21 cellular contexts compared by ENCODE assay signal in genomic region chr2:206521612-206522011, GRCh38.
A peak's percentile ranks its signal among the peaks of the same experiment; 100 is the strongest.
DNase-seq lines count a peak whose midpoint lies in the region; ATAC-seq, FAIRE-seq and TF ChIP-seq lines count a peak whose summit lies in the region.
"Had no signal": no experiment of that assay in that cellular context is flagged by ENCODE, and none has a peak within 500 bp of the region (broad histone marks: within the 10 kb centered on the region; RNA-seq: fewer than 3 reads in every experiment).

No MANE protein-coding gene starts in this region.

- H3K9me3 ChIP-seq in BLaER1 treated with 17β-estradiol and CSF1 and Interleukin-3, amounts not matched to agents 10 nM and 100 nM (replicated peaks in 1 of 11): no peaks in the 10 kb centered on the region
- H3K9me3 ChIP-seq: SJSA1 had no signal

- no peaks in the 10 kb centered on the region for H3K4me1 Mint-ChIP-seq in activated T-helper 17 cell treated with anti-CD3 and anti-CD28 coated beads, Interleukin-2, amount 50 U/mL, for 72 hours
- H3K4me1 Mint-ChIP-seq: IgD-negative memory B cell had no signal

- no peaks in the 10 kb centered on the region for H3K36me3 ChIP-seq in BLaER1 treated with 17β-estradiol and CSF1 and Interleukin-3, amounts not matched to agents 10 nM and 100 nM
- H3K36me3 ChIP-seq: SJSA1 had no signal

- peaks cover 0 to 11% (median 6%) of the 10 kb centered on the region in 10 experiments; a peak in 11 of 20 replicates for H3K4me1 ChIP-seq in BLaER1 treated with 17β-estradiol and CSF1 and Interleukin-3, amounts not matched to agents 10 nM and 100 nM
- H3K4me1 ChIP-seq: SJSA1 had no signal

- no peaks in the 10 kb centered on the region for H3K27me3 ChIP-seq in BLaER1 treated with 17β-estradiol and CSF1 and Interleukin-3, amounts not matched to agents 10 nM and 100 nM
- H3K27me3 ChIP-seq: SJSA1 had no signal

- no peak overlapping the region for H3K4me3 ChIP-seq in BLaER1 treated with 17β-estradiol and CSF1 and Interleukin-3, amounts not matched to agents 10 nM and 100 nM
- H3K4me3 ChIP-seq: GM23248, SJSA1 had no signal

- no peaks in the 10 kb centered on the region for H4K20me1 ChIP-seq in BLaER1 treated with 17β-estradiol and CSF1 and Interleukin-3, amounts not matched to agents 10 nM and 100 nM

- no peak overlapping the region for H3K27ac Mint-ChIP-seq in activated T-helper 17 cell treated with anti-CD3 and anti-CD28 coated beads, Interleukin-2, amount 50 U/mL, for 72 hours
- H3K27ac Mint-ChIP-seq: IgD-negative memory B cell had no signal

- H3K9ac ChIP-seq in BLaER1 treated with 17β-estradiol and CSF1 and Interleukin-3, amounts not matched to agents 10 nM and 100 nM: no peak overlapping the region
- H3K9ac ChIP-seq: GM23248 had no signal

- no peak for TF ChIP-seq POLR2A in GM12892 (IDR thresholded peaks at IDR 0.05; ENCODE audit: low read depth, low read length)

- DNase-seq in GM12892 (ENCODE audit: insufficient read length) (no peak), glomerular endothelial cell (ENCODE audit: extremely low read depth, low read depth, low spot score) (peak; percentile 16), NCI-H1105 treated with DMSO at 0.1 percent for 48 hours (lab: John Stamatoyannopoulos, UW) (no peak), cerebellar nuclear complex (lab: John Stamatoyannopoulos, UW) (no peak)
- DNase-seq: ACHN, GM23248, HCEC 1CT, NCI-H187, NCI-H2107, NCI-H2227 treated with DMSO at 0.1 percent for 48 hours, NCI-H510A treated with DMSO at 0.1 percent for 48 hours had no signal

- H3K27me3 Mint-ChIP-seq in activated T-helper 17 cell treated with anti-CD3 and anti-CD28 coated beads, Interleukin-2, amount 50 U/mL, for 72 hours: peaks cover 3% of the 10 kb centered on the region

- no peak overlapping the region for H3K4me3 Mint-ChIP-seq in activated T-helper 17 cell treated with anti-CD3 and anti-CD28 coated beads, Interleukin-2, amount 50 U/mL, for 72 hours
- H3K4me3 Mint-ChIP-seq: IgD-negative memory B cell had no signal

- peak; percentile 76 for FAIRE-seq in GM12892 (lab: Jason Lieb, UNC)
- FAIRE-seq: D721Med, HTR-8/SVneo had no signal

- ATAC-seq in activated T-helper 17 cell treated with anti-CD3 and anti-CD28 coated beads, Interleukin-2, amount 50 U/mL, for 72 hours (replicated peaks): peak; percentile 73
- ATAC-seq in HG02759 (IDR thresholded peaks at IDR 0.05; ENCODE audit: unreplicated experiment): no peak
- ATAC-seq: Panc1 had no signal

- H3K9me3 Mint-ChIP-seq in activated T-helper 17 cell treated with anti-CD3 and anti-CD28 coated beads, Interleukin-2, amount 50 U/mL, for 72 hours: no peaks in the 10 kb centered on the region

- H3K36me3 Mint-ChIP-seq in activated T-helper 17 cell treated with anti-CD3 and anti-CD28 coated beads, Interleukin-2, amount 50 U/mL, for 72 hours (ENCODE audit: low read depth): no peaks in the 10 kb centered on the region
- H3K36me3 Mint-ChIP-seq: IgD-negative memory B cell had no signal

- peak overlapping the region in 6 of 11 experiments; percentile 20 to 50 (median 33); a peak in 9 of 22 replicates for H3K4me2 ChIP-seq in BLaER1 treated with 17β-estradiol and CSF1 and Interleukin-3, amounts not matched to agents 10 nM and 100 nM

- H3K27ac ChIP-seq in BLaER1 treated with 17β-estradiol and CSF1 and Interleukin-3, amounts not matched to agents 10 nM and 100 nM: no peak overlapping the region
- H3K27ac ChIP-seq: C4-2B, GM23248, HL-60, SJSA1 had no signal
